Comparison of ENCODE assay signal across 18 cellular contexts in genomic region chr17:49621946-49622529, GRCh38. TPM values are rescaled to one million over a fixed set of nuclear protein-coding genes. Genes with fewer than 3 reads are reported as not detected.
DNase-seq lines count a peak whose midpoint lies in the region; ATAC-seq and TF ChIP-seq lines count a peak whose summit lies in the region.
"Had no signal": no experiment of that assay in that cellular context is flagged by ENCODE, and none has a peak within 500 bp of the region (broad histone marks: within the 10 kb centered on the region; RNA-seq: fewer than 3 reads in every experiment).

No MANE protein-coding gene starts in this region.

- no peak for TF ChIP-seq CTCF in upper lobe of left lung (IDR thresholded peaks at IDR 0.05)

- peaks cover 34% of the 10 kb centered on the region for H3K4me1 ChIP-seq in rectal smooth muscle tissue (ENCODE audit: control insufficient read depth, insufficient read depth, low read length)
- H3K4me1 ChIP-seq in upper lobe of left lung, result peaks cover 3 to 25% (median 14%) of the 10 kb centered on the region in 4 donors

- WGBS in upper lobe of left lung, 2 donors, result 57 to 60% methylated on average over 2 of the region's 2 CpGs

- intact Hi-C loops in activated naive CD4-positive, alpha-beta T cell treated with anti-CD3 and anti-CD28 coated beads for 36 hours (cut with micrococcal nuclease), result no loop called here

- peak overlapping the region; percentile 76 for H3K27ac Mint-ChIP-seq in activated naive CD4-positive, alpha-beta T cell treated with anti-CD3 and anti-CD28 coated beads, Interleukin-2, amount 10 ng/mL, durations not matched to agents 7 days and 5 days
- H3K27ac Mint-ChIP-seq in activated naive CD4-positive, alpha-beta T cell treated with anti-CD3 and anti-CD28 coated beads for 36 hours, result no peak overlapping the region
- H3K27ac Mint-ChIP-seq: activated B cell treated with CpG ODN at 0.5 μM for 24 hours; activated naive CD8-positive, alpha-beta T cell treated with anti-CD3 and anti-CD28 coated beads for 36 hours had no signal

- H3K36me3 ChIP-seq in rectal smooth muscle tissue (ENCODE audit: control insufficient read depth, insufficient read depth, low read length) (peaks cover 17% of the 10 kb centered on the region), upper lobe of left lung (peaks cover 12 to 54% (median 30%) of the 10 kb centered on the region in 4 donors)

- TF ChIP-seq POLR2A in upper lobe of left lung (IDR thresholded peaks at IDR 0.05), result no peak

- no peak for DNase-seq in activated naive CD4-positive, alpha-beta T cell treated with anti-CD3 and anti-CD28 coated beads, Interleukin-2, amount 10 ng/mL, durations not matched to agents 7 days and 5 days
- no peak for DNase-seq in activated naive CD4-positive, alpha-beta T cell treated with anti-CD3 and anti-CD28 coated beads for 36 hours
- DNase-seq in KBM-7, result peak; percentile 43
- peak; percentile 75 to 78 for DNase-seq in dermis microvascular lymphatic vessel endothelial cell (ENCODE audit: low read depth in 2 of 2)
- DNase-seq in upper lobe of left lung, result no peak
- DNase-seq: activated B cell treated with CpG ODN at 0.5 μM for 24 hours; activated naive CD8-positive, alpha-beta T cell treated with anti-CD3 and anti-CD28 coated beads for 36 hours; activated T-cell treated with anti-CD3 and anti-CD28 coated beads, Interleukin-2, amount 50 U/mL, for 48 hours; GOT3; head of caudate nucleus; NCI-H2081 treated with DMSO at 0.1 percent for 48 hours; NCI-H446; SHP77 treated with DMSO at 0.1 percent for 48 hours had no signal

- CTCF ChIA-PET in activated naive CD4-positive, alpha-beta T cell treated with anti-CD3 and anti-CD28 coated beads, Interleukin-2, amount 10 ng/mL, durations not matched to agents 7 days and 5 days (lab: Charles Lee), result no interaction called here
- CTCF ChIA-PET in activated naive CD4-positive, alpha-beta T cell treated with anti-CD3 and anti-CD28 coated beads for 36 hours (lab: Charles Lee), result no interaction called here

- no peaks in the 10 kb centered on the region for H3K27me3 Mint-ChIP-seq in activated naive CD4-positive, alpha-beta T cell treated with anti-CD3 and anti-CD28 coated beads, Interleukin-2, amount 10 ng/mL, durations not matched to agents 7 days and 5 days
- no peaks in the 10 kb centered on the region for H3K27me3 Mint-ChIP-seq in activated naive CD4-positive, alpha-beta T cell treated with anti-CD3 and anti-CD28 coated beads for 36 hours (ENCODE audit: low read depth)
- H3K27me3 Mint-ChIP-seq: activated B cell treated with CpG ODN at 0.5 μM for 24 hours; activated naive CD8-positive, alpha-beta T cell treated with anti-CD3 and anti-CD28 coated beads for 36 hours had no signal

- H3K4me3 Mint-ChIP-seq in activated naive CD4-positive, alpha-beta T cell treated with anti-CD3 and anti-CD28 coated beads, Interleukin-2, amount 10 ng/mL, durations not matched to agents 7 days and 5 days, result no peak overlapping the region
- no peak overlapping the region for H3K4me3 Mint-ChIP-seq in activated naive CD4-positive, alpha-beta T cell treated with anti-CD3 and anti-CD28 coated beads for 36 hours
- H3K4me3 Mint-ChIP-seq: activated B cell treated with CpG ODN at 0.5 μM for 24 hours; activated naive CD8-positive, alpha-beta T cell treated with anti-CD3 and anti-CD28 coated beads for 36 hours had no signal

- peaks cover 46% of the 10 kb centered on the region for H3K36me3 Mint-ChIP-seq in activated naive CD4-positive, alpha-beta T cell treated with anti-CD3 and anti-CD28 coated beads, Interleukin-2, amount 10 ng/mL, durations not matched to agents 7 days and 5 days
- peaks cover 30% of the 10 kb centered on the region for H3K36me3 Mint-ChIP-seq in activated naive CD4-positive, alpha-beta T cell treated with anti-CD3 and anti-CD28 coated beads for 36 hours (ENCODE audit: low read depth)

- peaks cover 26% of the 10 kb centered on the region for H3K4me1 Mint-ChIP-seq in activated naive CD4-positive, alpha-beta T cell treated with anti-CD3 and anti-CD28 coated beads, Interleukin-2, amount 10 ng/mL, durations not matched to agents 7 days and 5 days
- peaks cover 26% of the 10 kb centered on the region for H3K4me1 Mint-ChIP-seq in activated naive CD4-positive, alpha-beta T cell treated with anti-CD3 and anti-CD28 coated beads for 36 hours (ENCODE audit: low read depth)
- H3K4me1 Mint-ChIP-seq: activated B cell treated with CpG ODN at 0.5 μM for 24 hours had no signal

- in situ Hi-C loops in KBM-7 (cut with MboI; ENCODE audit: low pct_unique_long_range_greater_than_20kb, low sequenced_read_pairs), result no loop called here

- TF ChIP-seq EP300 in upper lobe of left lung (IDR thresholded peaks at IDR 0.05), result no peak

- ATAC-seq in HG03457 (IDR thresholded peaks at IDR 0.05; ENCODE audit: unreplicated experiment), result no peak
- no peak for ATAC-seq in GM19035 (IDR thresholded peaks at IDR 0.05; ENCODE audit: unreplicated experiment)
- ATAC-seq in upper lobe of left lung (ENCODE audit: low FRiP score in 2 of 2), result no peak

- no peak overlapping the region for H3K9ac ChIP-seq in rectal smooth muscle tissue (ENCODE audit: low read length)
- H3K9ac ChIP-seq: BLaER1 treated with 17β-estradiol and CSF1 and Interleukin-3, amounts not matched to agents 10 nM and 100 nM had no signal

- no peaks in the 10 kb centered on the region for H3K9me3 Mint-ChIP-seq in activated naive CD4-positive, alpha-beta T cell treated with anti-CD3 and anti-CD28 coated beads, Interleukin-2, amount 10 ng/mL, durations not matched to agents 7 days and 5 days
- H3K9me3 Mint-ChIP-seq in activated naive CD4-positive, alpha-beta T cell treated with anti-CD3 and anti-CD28 coated beads for 36 hours, result no peaks in the 10 kb centered on the region
- H3K9me3 Mint-ChIP-seq: activated B cell treated with CpG ODN at 0.5 μM for 24 hours; activated naive CD8-positive, alpha-beta T cell treated with anti-CD3 and anti-CD28 coated beads for 36 hours had no signal

- H3K27ac ChIP-seq in rectal smooth muscle tissue (ENCODE audit: low read depth, low read length), result peak overlapping the region; percentile 29
- no peak overlapping the region for H3K27ac ChIP-seq in upper lobe of left lung
- H3K27ac ChIP-seq: BLaER1 treated with 17β-estradiol and CSF1 and Interleukin-3, amounts not matched to agents 10 nM and 100 nM; suprapubic skin had no signal

- no peaks in the 10 kb centered on the region for H3K9me3 ChIP-seq in upper lobe of left lung
- H3K9me3 ChIP-seq: BLaER1 treated with 17β-estradiol and CSF1 and Interleukin-3, amounts not matched to agents 10 nM and 100 nM; suprapubic skin had no signal

- H3K4me3 ChIP-seq in rectal smooth muscle tissue (ENCODE audit: low read length) (no peak overlapping the region), upper lobe of left lung (no peak overlapping the region)
- H3K4me3 ChIP-seq: BLaER1 treated with 17β-estradiol and CSF1 and Interleukin-3, amounts not matched to agents 10 nM and 100 nM; suprapubic skin had no signal

- H3K27me3 ChIP-seq in rectal smooth muscle tissue (ENCODE audit: control insufficient read depth, insufficient read depth, low read length) (no peaks in the 10 kb centered on the region), upper lobe of left lung (no peaks in the 10 kb centered on the region)
- H3K27me3 ChIP-seq: BLaER1 treated with 17β-estradiol and CSF1 and Interleukin-3, amounts not matched to agents 10 nM and 100 nM; suprapubic skin had no signal

RNA-seq across cellular contexts. Expression of gene NXPH3, which starts 46.4 kb away (rescaled TPM):
- total RNA-seq in activated naive CD4-positive, alpha-beta T cell treated with anti-CD3 and anti-CD28 coated beads for 36 hours, result under 1 TPM; 0.25 to 0.26 TPM
- 0.90 and 3.2 TPM in 2 replicates for total RNA-seq in dermis microvascular lymphatic vessel endothelial cell
- total RNA-seq in upper lobe of left lung, result 1 to 10 TPM; 1.2 to 6.6 (median 4.6) TPM
- total RNA-seq: activated B cell treated with CpG ODN at 0.5 μM for 24 hours had no signal

RNA-seq across cellular contexts. Expression of gene SPOP, which starts 55.9 kb away (rescaled TPM):
- 10 to 100 TPM; 66.9 to 69.2 TPM for total RNA-seq in activated naive CD4-positive, alpha-beta T cell treated with anti-CD3 and anti-CD28 coated beads for 36 hours
- total RNA-seq in dermis microvascular lymphatic vessel endothelial cell (106 and 121 TPM in 2 replicates), upper lobe of left lung (10 to 100 TPM; 56.6 to 99.2 (median 80.4) TPM)

Comparison
In these comparisons a context has a peak if more than half of its experiments do, and no peak if none do; other contexts are left out.
1. DNase-seq: peak in KBM-7 (single experiment) and dermis microvascular lymphatic vessel endothelial cell (2 of 2); none in activated naive CD4-positive, alpha-beta T cell treated with anti-CD3 and anti-CD28 coated beads, Interleukin-2, amount 10 ng/mL, durations not matched to agents 7 days and 5 days (single experiment), activated naive CD4-positive, alpha-beta T cell treated with anti-CD3 and anti-CD28 coated beads for 36 hours (single experiment) and upper lobe of left lung (0 of 2).